1 cellular context compared by ENCODE assay signal in genomic region chr10:98488669-98489430, GRCh38.
A peak's percentile ranks its signal among the peaks of the same experiment; 100 is the strongest.
TF ChIP-seq lines count a peak whose summit lies in the region.

No MANE protein-coding gene starts in this region.

TF ChIP-seq in HepG2, 621 proteins besides CTCF, POLR2A, EP300 and RAD21 (continued from another document and continues in another):
- no peak for TF ChIP-seq ZNF142 (CRISPR knock-in tag; IDR thresholded peaks at IDR 0.05)
- peak; percentile 52; the same call in 1 of the 2 replicates for TF ChIP-seq FOXA3 (CRISPR knock-in tag; IDR thresholded peaks at IDR 0.05)
- TF ChIP-seq ZNF34 (CRISPR knock-in tag; IDR thresholded peaks at IDR 0.05; ENCODE audit: borderline replicate concordance): no peak
- no peak for TF ChIP-seq TRIM24 (CRISPR knock-in tag; IDR thresholded peaks at IDR 0.05)
- TF ChIP-seq ARNT2 (CRISPR knock-in tag; IDR thresholded peaks at IDR 0.05; ENCODE audit: low read depth): no peak
- TF ChIP-seq ZNF207 (IDR thresholded peaks at IDR 0.05; ENCODE audit: borderline replicate concordance): no peak
- no peak for TF ChIP-seq ZKSCAN1 (IDR thresholded peaks at IDR 0.05; ENCODE audit: low read length)
- no peak for TF ChIP-seq BCL6 (CRISPR knock-in tag; IDR thresholded peaks at IDR 0.05)
- no peak for TF ChIP-seq STAG1 (CRISPR knock-in tag; IDR thresholded peaks at IDR 0.05)
- no peak for TF ChIP-seq ZNF343 (CRISPR knock-in tag; IDR thresholded peaks at IDR 0.05)
- TF ChIP-seq IRX3 (CRISPR knock-in tag; IDR thresholded peaks at IDR 0.05; ENCODE audit: borderline replicate concordance, low read depth): no peak
- no peak for TF ChIP-seq RCOR2 (CRISPR knock-in tag; IDR thresholded peaks at IDR 0.05)
- no peak; the same call in 1 of the 2 replicates for TF ChIP-seq CREM (IDR thresholded peaks at IDR 0.05)
- TF ChIP-seq CREM (CRISPR knock-in tag; IDR thresholded peaks at IDR 0.05): no peak
- TF ChIP-seq HNRNPUL1 (IDR thresholded peaks at IDR 0.05; ENCODE audit: low read depth, low read length): no peak
- TF ChIP-seq ZNF598 (CRISPR knock-in tag; IDR thresholded peaks at IDR 0.05; ENCODE audit: borderline replicate concordance): no peak
- TF ChIP-seq, protein P1, sequence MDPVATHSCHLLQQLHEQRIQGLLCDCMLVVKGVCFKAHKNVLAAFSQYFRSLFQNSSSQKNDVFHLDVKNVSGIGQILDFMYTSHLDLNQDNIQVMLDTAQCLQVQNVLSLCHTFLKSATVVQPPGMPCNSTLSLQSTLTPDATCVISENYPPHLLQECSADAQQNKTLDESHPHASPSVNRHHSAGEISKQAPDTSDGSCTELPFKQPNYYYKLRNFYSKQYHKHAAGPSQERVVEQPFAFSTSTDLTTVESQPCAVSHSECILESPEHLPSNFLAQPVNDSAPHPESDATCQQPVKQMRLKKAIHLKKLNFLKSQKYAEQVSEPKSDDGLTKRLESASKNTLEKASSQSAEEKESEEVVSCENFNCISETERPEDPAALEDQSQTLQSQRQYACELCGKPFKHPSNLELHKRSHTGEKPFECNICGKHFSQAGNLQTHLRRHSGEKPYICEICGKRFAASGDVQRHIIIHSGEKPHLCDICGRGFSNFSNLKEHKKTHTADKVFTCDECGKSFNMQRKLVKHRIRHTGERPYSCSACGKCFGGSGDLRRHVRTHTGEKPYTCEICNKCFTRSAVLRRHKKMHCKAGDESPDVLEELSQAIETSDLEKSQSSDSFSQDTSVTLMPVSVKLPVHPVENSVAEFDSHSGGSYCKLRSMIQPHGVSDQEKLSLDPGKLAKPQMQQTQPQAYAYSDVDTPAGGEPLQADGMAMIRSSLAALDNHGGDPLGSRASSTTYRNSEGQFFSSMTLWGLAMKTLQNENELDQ (CRISPR knock-in tag; IDR thresholded peaks at IDR 0.05; ENCODE audit: borderline replicate concordance): no peak
- TF ChIP-seq ZNF761 (CRISPR knock-in tag; conservative IDR thresholded peaks at IDR 0.05): no peak
- TF ChIP-seq DNMT1 (CRISPR knock-in tag; IDR thresholded peaks at IDR 0.05): no peak
- TF ChIP-seq, protein P2, sequence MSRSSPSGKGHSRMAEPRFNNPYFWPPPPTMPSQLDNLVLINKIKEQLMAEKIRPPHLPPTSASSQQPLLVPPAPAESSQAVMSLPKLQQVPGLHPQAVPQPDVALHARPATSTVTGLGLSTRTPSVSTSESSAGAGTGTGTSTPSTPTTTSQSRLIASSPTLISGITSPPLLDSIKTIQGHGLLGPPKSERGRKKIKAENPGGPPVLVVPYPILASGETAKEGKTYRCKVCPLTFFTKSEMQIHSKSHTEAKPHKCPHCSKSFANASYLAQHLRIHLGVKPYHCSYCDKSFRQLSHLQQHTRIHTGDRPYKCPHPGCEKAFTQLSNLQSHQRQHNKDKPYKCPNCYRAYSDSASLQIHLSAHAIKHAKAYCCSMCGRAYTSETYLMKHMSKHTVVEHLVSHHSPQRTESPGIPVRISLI (CRISPR knock-in tag; IDR thresholded peaks at IDR 0.05; ENCODE audit: borderline replicate concordance): no peak
- TF ChIP-seq ZFYVE20 (CRISPR knock-in tag; IDR thresholded peaks at IDR 0.05; ENCODE audit: borderline replicate concordance, low read depth): no peak
- no peak for TF ChIP-seq ZNF780A (CRISPR knock-in tag; IDR thresholded peaks at IDR 0.05)
- no peak for TF ChIP-seq FOXK2 (IDR thresholded peaks at IDR 0.05)
- 0 out of 2 replicates have a peak, but pooled peaks have one; percentile 23 for TF ChIP-seq ZFX (CRISPR knock-in tag; IDR thresholded peaks at IDR 0.05; ENCODE audit: low read depth)
- no peak for TF ChIP-seq MBD4 (IDR thresholded peaks at IDR 0.05; ENCODE audit: borderline replicate concordance, low read length)
- TF ChIP-seq PRDM15 (CRISPR knock-in tag; IDR thresholded peaks at IDR 0.05): peak; percentile 65
- TF ChIP-seq FOXM1 (CRISPR knock-in tag; IDR thresholded peaks at IDR 0.05): no peak
- no peak for TF ChIP-seq ZNF235 (CRISPR knock-in tag; IDR thresholded peaks at IDR 0.05; ENCODE audit: borderline replicate concordance)
- TF ChIP-seq ASH2L (IDR thresholded peaks at IDR 0.05; ENCODE audit: insufficient read length, low read depth, low read length): no peak
- TF ChIP-seq ZNF747 (CRISPR knock-in tag; IDR thresholded peaks at IDR 0.05; ENCODE audit: borderline replicate concordance): no peak
- no peak for TF ChIP-seq ZNF891 (CRISPR knock-in tag; IDR thresholded peaks at IDR 0.05)
- TF ChIP-seq ZNF275 (CRISPR knock-in tag; IDR thresholded peaks at IDR 0.05; ENCODE audit: borderline replicate concordance): no peak
- no peak for TF ChIP-seq LRRFIP1 (CRISPR knock-in tag; conservative IDR thresholded peaks at IDR 0.05)
- TF ChIP-seq NFYB (CRISPR knock-in tag; IDR thresholded peaks at IDR 0.05): no peak
- TF ChIP-seq FOXO1 (CRISPR knock-in tag; IDR thresholded peaks at IDR 0.05): no peak
- TF ChIP-seq ZNF510 (CRISPR knock-in tag; IDR thresholded peaks at IDR 0.05; ENCODE audit: low read depth): no peak
- TF ChIP-seq REXO4 (CRISPR knock-in tag; IDR thresholded peaks at IDR 0.05; ENCODE audit: borderline replicate concordance): no peak
- TF ChIP-seq PHF21A (CRISPR knock-in tag; IDR thresholded peaks at IDR 0.05): no peak
- TF ChIP-seq ETV5 (CRISPR knock-in tag; IDR thresholded peaks at IDR 0.05; ENCODE audit: borderline replicate concordance): peak; percentile 77; the same call in 1 of the 2 replicates
- no peak for TF ChIP-seq SMARCC2 (IDR thresholded peaks at IDR 0.05)
- no peak for TF ChIP-seq ZBTB8A (CRISPR knock-in tag; IDR thresholded peaks at IDR 0.05; ENCODE audit: borderline replicate concordance, low read depth)
- no peak for TF ChIP-seq THYN1 (CRISPR knock-in tag; IDR thresholded peaks at IDR 0.05; ENCODE audit: borderline replicate concordance, low read depth)
- TF ChIP-seq ZNF121 (CRISPR knock-in tag; IDR thresholded peaks at IDR 0.05): no peak
- peak; percentile 86 for TF ChIP-seq NCOA2 (CRISPR knock-in tag; IDR thresholded peaks at IDR 0.05)
- TF ChIP-seq SAFB2 (CRISPR knock-in tag; IDR thresholded peaks at IDR 0.05; ENCODE audit: borderline replicate concordance, low read depth): no peak
- no peak for TF ChIP-seq ZNF414 (CRISPR knock-in tag; IDR thresholded peaks at IDR 0.05)
- TF ChIP-seq CBX5 (CRISPR knock-in tag; IDR thresholded peaks at IDR 0.05; ENCODE audit: borderline replicate concordance): no peak
- no peak for TF ChIP-seq ZNF260 (CRISPR knock-in tag; IDR thresholded peaks at IDR 0.05; ENCODE audit: borderline replicate concordance, low read depth)
- TF ChIP-seq POLR2AphosphoS2 (IDR thresholded peaks at IDR 0.05; ENCODE audit: low read depth, low read length): no peak
- TF ChIP-seq, protein P3, sequence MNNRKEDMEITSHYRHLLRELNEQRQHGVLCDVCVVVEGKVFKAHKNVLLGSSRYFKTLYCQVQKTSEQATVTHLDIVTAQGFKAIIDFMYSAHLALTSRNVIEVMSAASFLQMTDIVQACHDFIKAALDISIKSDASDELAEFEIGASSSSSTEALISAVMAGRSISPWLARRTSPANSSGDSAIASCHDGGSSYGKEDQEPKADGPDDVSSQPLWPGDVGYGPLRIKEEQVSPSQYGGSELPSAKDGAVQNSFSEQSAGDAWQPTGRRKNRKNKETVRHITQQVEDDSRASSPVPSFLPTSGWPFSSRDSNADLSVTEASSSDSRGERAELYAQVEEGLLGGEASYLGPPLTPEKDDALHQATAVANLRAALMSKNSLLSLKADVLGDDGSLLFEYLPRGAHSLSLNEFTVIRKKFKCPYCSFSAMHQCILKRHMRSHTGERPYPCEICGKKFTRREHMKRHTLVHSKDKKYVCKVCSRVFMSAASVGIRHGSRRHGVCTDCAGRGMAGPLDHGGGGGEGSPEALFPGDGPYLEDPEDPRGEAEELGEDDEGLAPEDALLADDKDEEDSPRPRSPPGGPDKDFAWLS (CRISPR knock-in tag; IDR thresholded peaks at IDR 0.05; ENCODE audit: borderline replicate concordance): no peak
- TF ChIP-seq ZNF17 (CRISPR knock-in tag; IDR thresholded peaks at IDR 0.05): no peak
- TF ChIP-seq POGZ (CRISPR knock-in tag; IDR thresholded peaks at IDR 0.05): no peak
